Comparison of ENCODE assay signal across 20 cellular contexts in genomic region chr18:64372850-64373249, GRCh38.
DNase-seq lines count a peak whose midpoint lies in the region; ATAC-seq, FAIRE-seq and TF ChIP-seq lines count a peak whose summit lies in the region.
"Had no signal": no experiment of that assay in that cellular context is flagged by ENCODE, and none has a peak within 500 bp of the region (broad histone marks: within the 10 kb centered on the region; RNA-seq: fewer than 3 reads in every experiment).

No MANE protein-coding gene starts in this region.

- POLR2A ChIA-PET in A549 (lab: Yijun Ruan, JAX) (no interaction called here), IMR-90 (lab: Charles Lee; ENCODE audit: unreplicated experiment) (no interaction called here), H1 (lab: Charles Lee; ENCODE audit: partially characterized antibody) (no interaction called here)

- no peak overlapping the region for H3K23ac ChIP-seq in IMR-90 (ENCODE audit: low read depth, low read length)
- no peak overlapping the region for H3K23ac ChIP-seq in H1 (ENCODE audit: insufficient read length)

- H3K23me2 ChIP-seq in H1 (ENCODE audit: low read depth, low read length) = no peaks in the 10 kb centered on the region; the same call in 1 of the 2 replicates

- H4K5ac ChIP-seq in IMR-90 (ENCODE audit: low read depth, low read length) = no peak overlapping the region
- no peak overlapping the region for H4K5ac ChIP-seq in H1 (ENCODE audit: insufficient read length, low read depth, low read length)

- no peak overlapping the region for H4K8ac ChIP-seq in IMR-90 (ENCODE audit: low read depth in 2 of 2, low read length in 2 of 2)
- H4K8ac ChIP-seq in H1 (ENCODE audit: extremely low read depth, insufficient read depth, low read length) = no peak overlapping the region

- BruUV-seq in IMR-90 (replicated peaks; lab: Mats Ljungman, UMichigan) = no TSS peak

- TF ChIP-seq POLR2A in A549 (IDR thresholded peaks at IDR 0.05; ENCODE audit: low read length) (no peak), IMR-90 (IDR thresholded peaks at IDR 0.05; ENCODE audit: low read depth, low read length) (no peak), H1 (IDR thresholded peaks at IDR 0.05; ENCODE audit: control extremely low read depth in 1 of 2, low read depth in 2 of 2, low read length in 2 of 2) (no peak)

- CTCF ChIA-PET in A549 (lab: Yijun Ruan, JAX) = no interaction called here
- CTCF ChIA-PET in IMR-90 (lab: Yijun Ruan, JAX) = no interaction called here
- CTCF ChIA-PET in H1 (lab: Charles Lee; ENCODE audit: partially characterized antibody) = no interaction called here

- H3K4me3 ChIP-seq in A549 = no peak overlapping the region
- H3K4me3 ChIP-seq in IMR-90 (ENCODE audit: insufficient read depth, low read depth, low read length) = no peak overlapping the region
- no peak overlapping the region for H3K4me3 ChIP-seq in H1 (ENCODE audit: extremely low read depth in 1 of 4, insufficient read depth in 2 of 4, low read depth in 3 of 4, low read length in 4 of 4)
- H3K4me3 ChIP-seq: BLaER1 treated with 17β-estradiol and CSF1 and Interleukin-3, amounts not matched to agents 10 nM and 100 nM had no signal

- no peak overlapping the region for H3K18ac ChIP-seq in IMR-90 (ENCODE audit: low read depth, low read length)
- H3K18ac ChIP-seq in H1 (ENCODE audit: extremely low read depth, low read length) = no peak overlapping the region

- dilution Hi-C loops in IMR-90 (cut with HindIII; ENCODE audit: low sequenced_read_pairs, unreplicated experiment) = no loop called here

- TF ChIP-seq EP300 in A549 (IDR thresholded peaks at IDR 0.05) (no peak), H1 (IDR thresholded peaks at IDR 0.05; ENCODE audit: borderline replicate concordance in 1 of 2, low read depth in 2 of 2, low read length in 2 of 2) (no peak)

- H3K14ac ChIP-seq in IMR-90 (replicated peaks; ENCODE audit: low read depth, low read length) (no peak overlapping the region), H1 (ENCODE audit: insufficient read length) (no peak overlapping the region)

- H3K4ac ChIP-seq in IMR-90 (ENCODE audit: low read depth, low read length) = no peak overlapping the region
- no peak overlapping the region for H3K4ac ChIP-seq in H1 (replicated peaks; ENCODE audit: insufficient read length, low read depth, low read length)

- H3K27ac ChIP-seq in A549 (no peak overlapping the region), IMR-90 (ENCODE audit: insufficient read depth, low read length) (no peak overlapping the region), H1 (ENCODE audit: low read depth, low read length) (no peak overlapping the region)
- H3K27ac ChIP-seq: BLaER1 treated with 17β-estradiol and CSF1 and Interleukin-3, amounts not matched to agents 10 nM and 100 nM; C4-2B had no signal

- H3K79me1 ChIP-seq in IMR-90 (ENCODE audit: low read depth in 1 of 2, low read length in 2 of 2) (no peaks in the 10 kb centered on the region), H1 (ENCODE audit: low read depth, low read length) (no peaks in the 10 kb centered on the region)

- no peak overlapping the region for H2BK5ac ChIP-seq in IMR-90 (ENCODE audit: low read depth, low read length, poor library complexity, severe bottlenecking)
- H2BK5ac ChIP-seq in H1 (ENCODE audit: low read depth, low read length) = no peak overlapping the region

- TF ChIP-seq CTCF in A549 (IDR thresholded peaks at IDR 0.05) = no peak
- TF ChIP-seq CTCF in IMR-90 (conservative IDR thresholded peaks at IDR 0.05; ENCODE audit: low read depth, low read length) = no peak
- no peak for TF ChIP-seq CTCF in H1 (IDR thresholded peaks at IDR 0.05; ENCODE audit: control extremely low read depth in 1 of 3, insufficient read depth in 1 of 3, low read depth in 1 of 3, low read length in 3 of 3)

- no peak overlapping the region for H3K56ac ChIP-seq in IMR-90 (ENCODE audit: extremely low read depth, insufficient read depth, low read length)
- H3K56ac ChIP-seq in H1 (replicated peaks; ENCODE audit: insufficient read length, low read depth, low read length) = no peak overlapping the region

- H3K36me3 ChIP-seq in IMR-90 (ENCODE audit: control insufficient read depth, insufficient read depth, low read length) (no peaks in the 10 kb centered on the region), H1 (ENCODE audit: control insufficient read depth in 2 of 4, insufficient read depth in 4 of 4, low read length in 3 of 4) (no peaks in the 10 kb centered on the region)
- H3K36me3 ChIP-seq: BLaER1 treated with 17β-estradiol and CSF1 and Interleukin-3, amounts not matched to agents 10 nM and 100 nM had no signal

- DNase-seq in A549 (ENCODE audit: low read depth in 1 of 2, low spot score in 1 of 2) = no peak
- DNase-seq in IMR-90 = no peak
- no peak for DNase-seq in H1 (ENCODE audit: low read depth in 1 of 2, low spot score in 2 of 2)
- no peak for DNase-seq in T1000 (lab: John Stamatoyannopoulos, UW)
- DNase-seq: 8988T; AML-193; Caco-2; Calu3; CD4-positive, alpha-beta T cell; CD8-positive, alpha-beta T cell; DMS79 treated with DMSO at 0.1 percent for 48 hours; GF-D8 had no signal

- intact Hi-C loops in IMR-90 (cut with micrococcal nuclease) = no loop called here

- H4K20me1 ChIP-seq in IMR-90 (ENCODE audit: insufficient read depth, low read length) (no peaks in the 10 kb centered on the region), H1 (replicated peaks in 1 of 2; ENCODE audit: control insufficient read depth in 1 of 2, insufficient read depth in 2 of 2, low read length in 2 of 2) (no peaks in the 10 kb centered on the region)
- H4K20me1 ChIP-seq: BLaER1 treated with 17β-estradiol and CSF1 and Interleukin-3, amounts not matched to agents 10 nM and 100 nM had no signal

- H2BK20ac ChIP-seq in IMR-90 (ENCODE audit: low read depth, low read length) = no peak overlapping the region
- no peak overlapping the region for H2BK20ac ChIP-seq in H1 (ENCODE audit: low read length)

- H3K9me1 ChIP-seq in IMR-90 (ENCODE audit: insufficient read depth, low read length) = no peaks in the 10 kb centered on the region

- no peak overlapping the region for H4K91ac ChIP-seq in IMR-90 (ENCODE audit: insufficient read depth, low read depth, low read length)
- H4K91ac ChIP-seq in H1 (replicated peaks; ENCODE audit: insufficient read length, low read length) = no peak overlapping the region

- no peaks in the 10 kb centered on the region for H3K9me3 ChIP-seq in A549
- H3K9me3 ChIP-seq in IMR-90 (ENCODE audit: control insufficient read depth, insufficient read depth, low read length) = peaks cover 7% of the 10 kb centered on the region; the same call in 1 of the 2 replicates
- 0 out of 4 replicates have a peak, but pooled peaks cover 0 to 5% of the 10 kb centered on the region in 2 experiments for H3K9me3 ChIP-seq in H1 (ENCODE audit: insufficient read depth in 2 of 2, low read depth in 1 of 2, low read length in 1 of 2)
- H3K9me3 ChIP-seq: Caco-2 had no signal

- H3K4me2 ChIP-seq in A549 (no peak overlapping the region), IMR-90 (ENCODE audit: low read depth, low read length) (no peak overlapping the region), H1 (ENCODE audit: insufficient read depth in 1 of 2, low read depth in 2 of 2, low read length in 2 of 2) (no peak overlapping the region)
- H3K4me2 ChIP-seq: BLaER1 treated with 17β-estradiol and CSF1 and Interleukin-3, amounts not matched to agents 10 nM and 100 nM had no signal

- H2AK5ac ChIP-seq in IMR-90 (ENCODE audit: low read depth, low read length) (no peak overlapping the region), H1 (ENCODE audit: low read depth, low read length) (no peak overlapping the region)

- no peak overlapping the region for H2BK15ac ChIP-seq in IMR-90 (ENCODE audit: low read depth, low read length)
- no peak overlapping the region for H2BK15ac ChIP-seq in H1 (ENCODE audit: low read length)

- TF ChIP-seq RAD21 in A549 (conservative IDR thresholded peaks at IDR 0.05 in 1 of 2, IDR thresholded peaks at IDR 0.05 in 1 of 2) (no peak), IMR-90 (IDR thresholded peaks at IDR 0.05; ENCODE audit: low read length) (no peak), H1 (IDR thresholded peaks at IDR 0.05 in 1 of 2, conservative IDR thresholded peaks at IDR 0.05 in 1 of 2; ENCODE audit: low read depth in 2 of 2, low read length in 2 of 2) (no peak)

- H2AK9ac ChIP-seq in IMR-90 (replicated peaks; ENCODE audit: low read depth, low read length, poor library complexity) = no peak overlapping the region

- no peak overlapping the region for H3K9ac ChIP-seq in IMR-90 (ENCODE audit: low read depth, low read length)
- H3K9ac ChIP-seq in H1 (replicated peaks in 1 of 4; ENCODE audit: extremely low read depth in 1 of 4, low read depth in 3 of 4, low read length in 3 of 4) = no peak overlapping the region
- H3K9ac ChIP-seq: BLaER1 treated with 17β-estradiol and CSF1 and Interleukin-3, amounts not matched to agents 10 nM and 100 nM had no signal

- no peaks in the 10 kb centered on the region for H3K27me3 ChIP-seq in IMR-90 (ENCODE audit: control insufficient read depth, insufficient read depth, low read length)
- no peaks in the 10 kb centered on the region for H3K27me3 ChIP-seq in H1 (replicated peaks in 1 of 4; ENCODE audit: control insufficient read depth in 3 of 4, extremely low read depth in 1 of 4, insufficient read depth in 3 of 4, low read length in 3 of 4)
- H3K27me3 ChIP-seq: BLaER1 treated with 17β-estradiol and CSF1 and Interleukin-3, amounts not matched to agents 10 nM and 100 nM had no signal

- H2BK120ac ChIP-seq in IMR-90 (ENCODE audit: low read depth, low read length) (no peak overlapping the region), H1 (replicated peaks; ENCODE audit: low read depth, low read length) (no peak overlapping the region)

- H3K4me1 ChIP-seq in A549 (no peaks in the 10 kb centered on the region), IMR-90 (ENCODE audit: control insufficient read depth, insufficient read depth, low read length) (no peaks in the 10 kb centered on the region), H1 (replicated peaks in 1 of 4; ENCODE audit: control insufficient read depth in 3 of 4, insufficient read depth in 4 of 4, low read length in 3 of 4) (no peaks in the 10 kb centered on the region)
- H3K4me1 ChIP-seq: BLaER1 treated with 17β-estradiol and CSF1 and Interleukin-3, amounts not matched to agents 10 nM and 100 nM; Caco-2 had no signal

- ATAC-seq in A549 (no peak), IMR-90 (ENCODE audit: low read depth) (no peak), GM18517 (IDR thresholded peaks at IDR 0.05; ENCODE audit: unreplicated experiment) (no peak)
- ATAC-seq: CD8-positive, alpha-beta T cell had no signal

- in situ Hi-C loops in IMR-90 (cut with MboI; ENCODE audit: low sequenced_read_pairs) = no loop called here

- no peak overlapping the region for H2AFZ ChIP-seq in IMR-90 (replicated peaks; ENCODE audit: low read length, poor library complexity)
- no peak overlapping the region for H2AFZ ChIP-seq in H1 (ENCODE audit: low read length)

- 0% methylated on average over 2 of the region's 2 CpGs for WGBS in A549 (ENCODE audit: missing lambda C conversion rate)
- no CpG with 5 or more reads among the region's 2 CpGs for WGBS in IMR-90 (ENCODE audit: extremely low coverage in 2 of 2, insufficient read length in 1 of 2), 2 experiments
- 87% methylated on average over 2 of the region's 2 CpGs; no CpG with 5 or more reads in 1 of the 2 experiments for WGBS in H1 (ENCODE audit: extremely low coverage in 1 of 2, insufficient coverage in 1 of 2, insufficient read length in 1 of 2, insufficient replicate concordance in 2 of 2, low coverage in 1 of 2, low lambda C conversion rate in 2 of 2, missing lambda C conversion rate in 1 of 2), 2 experiments

- no peak overlapping the region for H2BK12ac ChIP-seq in H1 (ENCODE audit: low read depth, low read length)

- no peak for FAIRE-seq in A549 (lab: Jason Lieb, UNC)
- no peak for FAIRE-seq in H1 (lab: Jason Lieb, UNC)
- FAIRE-seq: A204.1, G401.6, GM12891, GM18507, GM19239 had no signal

- no peaks in the 10 kb centered on the region for H3K79me2 ChIP-seq in H1 (ENCODE audit: control insufficient read depth in 1 of 2, insufficient read depth in 2 of 2, low read length in 2 of 2)

Comparison
In these comparisons a context has a peak if more than half of its experiments do, and no peak if none do; other contexts are left out.
1. Of the 18 proteins assayed by ChIP-seq in both H1 and A549: peak only in H1: none; only in A549: none; in both: MAFK; in neither: 17.